Comparison of ENCODE assay signal across 8 cellular contexts in the genomic region with DNA sequence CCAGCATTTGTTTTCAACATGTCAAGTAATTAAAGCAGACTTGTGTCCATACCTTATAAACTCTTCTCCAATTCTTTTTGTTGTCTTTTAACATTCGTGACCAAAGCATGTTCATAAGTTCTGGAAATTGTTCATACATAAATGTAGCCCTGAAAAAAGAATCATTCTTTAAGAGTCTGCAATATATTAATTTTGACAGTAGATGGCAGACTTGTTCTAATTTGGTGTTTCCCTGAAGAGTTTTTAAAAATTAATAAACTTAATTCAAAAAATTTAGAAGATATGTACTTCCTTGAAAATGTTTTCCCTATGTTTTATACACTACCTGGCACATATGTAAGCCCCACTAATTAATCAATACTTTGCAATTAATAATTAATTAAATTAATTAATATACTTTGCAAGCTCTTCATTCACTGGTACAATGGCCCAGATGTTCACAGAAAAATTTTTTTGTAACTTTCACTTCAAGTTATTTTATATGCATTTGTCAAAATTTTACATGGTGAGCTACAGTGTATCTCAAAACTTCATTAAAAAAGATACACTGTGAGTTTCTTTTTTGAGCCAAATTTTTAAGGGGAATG. TPM values are rescaled to one million over a fixed set of nuclear protein-coding genes. Genes with fewer than 3 reads are reported as not detected.
DNase-seq lines count a peak whose midpoint lies in the region; ATAC-seq, FAIRE-seq and TF ChIP-seq lines count a peak whose summit lies in the region.

No MANE protein-coding gene starts in this region.

- WGBS in GM12878 (ENCODE audit: insufficient coverage, insufficient replicate concordance, low lambda C conversion rate, missing lambda C conversion rate) = 0% methylated on average over 1 of the region's 1 CpG

- in situ Hi-C loops in GM12878 (cut with MboI) = no loop called here

- RAD21 ChIA-PET in GM12878 (lab: Charles Lee; ENCODE audit: unreplicated experiment) = interaction anchor here (0.9 to 4.4 kb wide), 24 partner anchors 10 to 1290 kb away, joined by 3 to 63 read pairs (median 5); no protein-coding TSS in a partner anchor

- peak; percentile 55 for TF ChIP-seq RAD21 in GM12878 (IDR thresholded peaks at IDR 0.05; ENCODE audit: insufficient read depth, low read depth, low read length)

- intact Hi-C loops in GM12878 (cut with micrococcal nuclease; ENCODE audit: unreplicated experiment) = loop anchor here (1.0 to 2.0 kb wide), 4 partner anchors 38 to 179 kb away; no protein-coding TSS in a partner anchor

- H2AFZ ChIP-seq in GM12878 (ENCODE audit: control insufficient read depth, low read depth, low read length) = no peak overlapping the region

- no TSS peak for BruUV-seq in GM12878 (replicated peaks; lab: Mats Ljungman, UMichigan)

- H3K4me1 ChIP-seq in CD4-positive, CD25-positive, alpha-beta regulatory T cell (ENCODE audit: control insufficient read depth, insufficient read depth, low read length, poor library complexity, severe bottlenecking) = peaks cover 4% of the 10 kb centered on the region
- H3K4me1 ChIP-seq in HEK293 (ENCODE audit: control insufficient read depth, insufficient read depth, low read length) = peaks cover 6% of the 10 kb centered on the region
- no peaks in the 10 kb centered on the region for H3K4me1 ChIP-seq in GM12878 (ENCODE audit: control insufficient read depth, insufficient read depth, low read length)

- DNase-seq in CD4-positive, CD25-positive, alpha-beta regulatory T cell = peak in 2 of 3 donors; percentile 42 to 49
- DNase-seq in GM12878 (ENCODE audit: low read depth, low spot score) (no peak), naive B cell (peak; percentile 12), D341Med (ENCODE audit: low spot score) (no peak), T-cell (no peak)
- no peak for DNase-seq in activated CD8-positive, alpha-beta memory T cell treated with anti-CD3 and anti-CD28 coated beads for 24 hours

- no peak for ATAC-seq in CD4-positive, CD25-positive, alpha-beta regulatory T cell (ENCODE audit: low read depth in 2 of 2)
- peak; percentile 49; the same call in 2 of the 3 replicates for ATAC-seq in GM12878
- no peak for ATAC-seq in naive B cell (ENCODE audit: low read depth in 2 of 2)
- no peak for ATAC-seq in T-cell (replicated peaks in 1 of 4)
- no peak for ATAC-seq in HG03139 (IDR thresholded peaks at IDR 0.05; ENCODE audit: unreplicated experiment)

- no peaks in the 10 kb centered on the region for H3K27me3 ChIP-seq in CD4-positive, CD25-positive, alpha-beta regulatory T cell (ENCODE audit: control insufficient read depth, insufficient read depth, low read length)
- no peaks in the 10 kb centered on the region for H3K27me3 ChIP-seq in GM12878 (replicated peaks in 1 of 2; ENCODE audit: control insufficient read depth in 2 of 2, insufficient read depth in 2 of 2, low read length in 1 of 2)

- peaks cover 20% of the 10 kb centered on the region for H3K36me3 Mint-ChIP-seq in CD4-positive, CD25-positive, alpha-beta regulatory T cell
- H3K36me3 Mint-ChIP-seq in naive B cell (peaks cover 0 to 16% of the 10 kb centered on the region in 2 donors), T-cell (peaks cover 25% of the 10 kb centered on the region)

- no peaks in the 10 kb centered on the region for H3K9me3 ChIP-seq in CD4-positive, CD25-positive, alpha-beta regulatory T cell (ENCODE audit: control insufficient read depth in 2 of 2, low read length in 2 of 2)
- no peaks in the 10 kb centered on the region for H3K9me3 ChIP-seq in HEK293 (ENCODE audit: control insufficient read depth, insufficient read depth, low read depth, low read length)
- H3K9me3 ChIP-seq in GM12878 (replicated peaks; ENCODE audit: control insufficient read depth, insufficient read depth, low read length) = no peaks in the 10 kb centered on the region

- H3K9ac ChIP-seq in GM12878 (ENCODE audit: control insufficient read depth, insufficient read depth, low read length) = no peak overlapping the region

- H3K4me1 Mint-ChIP-seq in CD4-positive, CD25-positive, alpha-beta regulatory T cell = peaks cover 22 to 28% (median 24%) of the 10 kb centered on the region in 4 donors
- H3K4me1 Mint-ChIP-seq in naive B cell (peaks cover 6 to 13% (median 8%) of the 10 kb centered on the region in 3 donors), T-cell (peaks cover 15 to 28% (median 23%) of the 10 kb centered on the region in 3 donors)

- no peak overlapping the region for H3K4me3 ChIP-seq in CD4-positive, CD25-positive, alpha-beta regulatory T cell (ENCODE audit: low read depth, low read length)
- H3K4me3 ChIP-seq in HEK293 (ENCODE audit: low read depth, low read length) (no peak overlapping the region), GM12878 (no peak overlapping the region)

- H3K27me3 Mint-ChIP-seq in CD4-positive, CD25-positive, alpha-beta regulatory T cell = no peaks in the 10 kb centered on the region
- H3K27me3 Mint-ChIP-seq in naive B cell (no peaks in the 10 kb centered on the region), T-cell (no peaks in the 10 kb centered on the region)

- TF ChIP-seq POLR2A in GM12878 (IDR thresholded peaks at IDR 0.05; ENCODE audit: low read depth, low read length) = no peak

- no peak overlapping the region for H3K27ac ChIP-seq in CD4-positive, CD25-positive, alpha-beta regulatory T cell (ENCODE audit: insufficient read depth, low read length, poor library complexity, severe bottlenecking)
- no peak overlapping the region for H3K27ac ChIP-seq in HEK293 (ENCODE audit: extremely low read depth, low read depth, low read length)
- H3K27ac ChIP-seq in GM12878 (ENCODE audit: control insufficient read depth, insufficient read depth) = no peak overlapping the region

- TF ChIP-seq CTCF in HEK293 (tag by site-specific recombination; IDR thresholded peaks at IDR 0.05) (no peak), GM12878 (IDR thresholded peaks at IDR 0.05 in 2 of 3, conservative IDR thresholded peaks at IDR 0.05 in 1 of 3; ENCODE audit: control insufficient read depth in 2 of 3, extremely low read depth in 1 of 3, insufficient read depth in 1 of 3, low read depth in 3 of 3, low read length in 3 of 3) (peak in 2 of 3 experiments; percentile 45 to 54; a peak in 3 of 6 replicates)

- SMC1A ChIA-PET in GM12878 (lab: Charles Lee; ENCODE audit: uncharacterized antibody, unreplicated experiment) = interaction anchor here (0.5 to 4.4 kb wide), 27 partner anchors 8 to 1316 kb away, joined by 3 to 82 read pairs (median 6); no protein-coding TSS in a partner anchor

- H3K4me2 ChIP-seq in GM12878 (ENCODE audit: control insufficient read depth, insufficient read depth) = no peak overlapping the region

- no peak for TF ChIP-seq EP300 in GM12878 (IDR thresholded peaks at IDR 0.05; ENCODE audit: borderline replicate concordance in 1 of 2, control insufficient read depth in 1 of 2, low read depth in 2 of 2, low read length in 2 of 2)

- H4K20me1 ChIP-seq in GM12878 (ENCODE audit: control insufficient read depth, insufficient read depth) = no peaks in the 10 kb centered on the region

- no peak overlapping the region for H3K27ac Mint-ChIP-seq in CD4-positive, CD25-positive, alpha-beta regulatory T cell
- peak overlapping the region in 1 of 6 donors; percentile 10 for H3K27ac Mint-ChIP-seq in naive B cell
- no peak overlapping the region for H3K27ac Mint-ChIP-seq in T-cell

- H3K4me3 Mint-ChIP-seq in CD4-positive, CD25-positive, alpha-beta regulatory T cell = no peak overlapping the region
- H3K4me3 Mint-ChIP-seq in naive B cell (no peak overlapping the region), T-cell (no peak overlapping the region)

- H3K36me3 ChIP-seq in CD4-positive, CD25-positive, alpha-beta regulatory T cell (ENCODE audit: control insufficient read depth, insufficient read depth, low read length) = peaks cover 42% of the 10 kb centered on the region
- H3K36me3 ChIP-seq in HEK293 (ENCODE audit: control insufficient read depth in 2 of 2, insufficient read depth in 1 of 2, low read length in 2 of 2) (peaks cover 27 to 35% of the 10 kb centered on the region in 2 experiments), GM12878 (ENCODE audit: control insufficient read depth in 2 of 2, insufficient read depth in 2 of 2, low read length in 1 of 2) (peaks cover 3 to 6% of the 10 kb centered on the region in 2 experiments; a peak in 3 of 4 replicates)

- no peaks in the 10 kb centered on the region for H3K9me3 Mint-ChIP-seq in CD4-positive, CD25-positive, alpha-beta regulatory T cell
- H3K9me3 Mint-ChIP-seq in naive B cell (no peaks in the 10 kb centered on the region), T-cell (no peaks in the 10 kb centered on the region)

- CTCF ChIA-PET in HEK293 (lab: Yijun Ruan, JAX) (interaction anchor here (0.6 to 4.3 kb wide), 13 partner anchors 9 to 179 kb away, joined by 3 to 42 read pairs (median 5); no protein-coding TSS in a partner anchor), GM12878 (lab: Yijun Ruan, JAX) (interaction anchor here (0.6 to 4.6 kb wide), 36 partner anchors 8 to 1315 kb away, joined by 3 to 201 read pairs (median 6); no protein-coding TSS in a partner anchor), T-cell (lab: Charles Lee) (interaction anchor here (0.5 to 2.8 kb wide), 15 partner anchors 12 to 259 kb away, joined by 3 to 57 read pairs (median 5); partner anchors contain the start of gene CLINT1 (in 1 of the 2))

- no peaks in the 10 kb centered on the region; the same call in 1 of the 2 replicates for H3K79me2 ChIP-seq in GM12878 (ENCODE audit: control insufficient read depth, insufficient read depth, low read length)

- POLR2A ChIA-PET in HEK293 (lab: Yijun Ruan, JAX) = no interaction called here
- POLR2A ChIA-PET in GM12878 (lab: Charles Lee) = no interaction called here
- POLR2A ChIA-PET in T-cell (lab: Charles Lee) = interaction anchor here in 1 of 2 donors (0.6 kb wide), 1 partner anchor 1341 kb away, joined by 4 read pairs; no protein-coding TSS in a partner anchor

- FAIRE-seq in GM12878 (lab: Jason Lieb, UNC) = peak; percentile 57

RNA-seq across cellular contexts. Expression of gene CLINT1, which starts 42.2 kb away (rescaled TPM):
- 111 TPM for total RNA-seq in CD4-positive, CD25-positive, alpha-beta regulatory T cell
- 100 to 1,000 TPM in 3 of 4 donors, 10 to 100 TPM in 1; 93.2 to 126 (median 111) TPM for polyA plus RNA-seq in CD4-positive, CD25-positive, alpha-beta regulatory T cell
- total RNA-seq in GM12878 (2013; cell fraction: nucleolus; rRNA removed) = 117 and 124 TPM in 2 replicates
- 94.9 and 113 TPM in 2 replicates for total RNA-seq in GM12878 (2014; rRNA removed)
- total RNA-seq in GM12878 (2014; rRNA removed; fragmentation: Illumina TruSeq; extraction: Trizol) = 78.0 and 79.3 TPM in 2 replicates
- 78.6 and 96.7 TPM in 2 replicates for total RNA-seq in GM12878 (2021)
- polyA plus RNA-seq in GM12878 (2011; ENCODE audit: low read depth) = 31.2 TPM
- polyA plus RNA-seq in GM12878 (2011; rRNA removed) = 118 and 126 TPM in 2 replicates
- 187 and 205 TPM in 2 replicates for polyA plus RNA-seq in GM12878 (2011; cell fraction: cytosol; rRNA removed)
- polyA plus RNA-seq in GM12878 (2011; cell fraction: nucleus; rRNA removed) = 156 and 163 TPM in 2 replicates
- 23.7 and 24.9 TPM in 2 replicates for polyA plus RNA-seq in GM12878 (2012)
- 136 and 150 TPM in 2 replicates for polyA plus RNA-seq in GM12878 (2014; fragmentation: Illumina TruSeq; extraction: Trizol)
- polyA plus RNA-seq in GM12878 (2014; fragmentation: Nextera tagmentation; extraction: Ambion mirVana) = 10 to 100 TPM; 30.0 to 40.2 TPM
- 100 and 102 TPM in 2 replicates for polyA plus RNA-seq in GM12878 (2014; rRNA removed)
- 100 to 1,000 TPM; 111 to 118 TPM for polyA plus RNA-seq in GM12878 (2016; fragmentation: Nextera tagmentation; extraction: Ambion mirVana)
- polyA minus RNA-seq in GM12878 (2011; rRNA and poly(A)+ RNA removed) = 233 and 304 TPM in 2 replicates
- 50.5 and 63.3 TPM in 2 replicates for polyA minus RNA-seq in GM12878 (2011; cell fraction: cytosol; rRNA and poly(A)+ RNA removed)
- polyA minus RNA-seq in GM12878 (2011; cell fraction: nucleus; rRNA and poly(A)+ RNA removed) = 38.8 and 58.5 TPM in 2 replicates
- polyA plus RNA-seq in naive B cell (ENCODE audit: low read depth in 6 of 6) = 10 to 100 TPM; 54.7 to 93.6 (median 80.4) TPM
- 10 to 100 TPM; 61.1 to 78.6 (median 63.6) TPM for total RNA-seq in T-cell

Comparison
In these comparisons a context has a peak if more than half of its experiments do, and no peak if none do; other contexts are left out.
1. DNase-seq: peak in CD4-positive, CD25-positive, alpha-beta regulatory T cell (2 of 3) and naive B cell (single experiment); none in GM12878 (single experiment), activated CD8-positive, alpha-beta memory T cell treated with anti-CD3 and anti-CD28 coated beads for 24 hours (single experiment), D341Med (single experiment) and T-cell (0 of 34).